11 cellular contexts compared by ENCODE assay signal in the genomic region with DNA sequence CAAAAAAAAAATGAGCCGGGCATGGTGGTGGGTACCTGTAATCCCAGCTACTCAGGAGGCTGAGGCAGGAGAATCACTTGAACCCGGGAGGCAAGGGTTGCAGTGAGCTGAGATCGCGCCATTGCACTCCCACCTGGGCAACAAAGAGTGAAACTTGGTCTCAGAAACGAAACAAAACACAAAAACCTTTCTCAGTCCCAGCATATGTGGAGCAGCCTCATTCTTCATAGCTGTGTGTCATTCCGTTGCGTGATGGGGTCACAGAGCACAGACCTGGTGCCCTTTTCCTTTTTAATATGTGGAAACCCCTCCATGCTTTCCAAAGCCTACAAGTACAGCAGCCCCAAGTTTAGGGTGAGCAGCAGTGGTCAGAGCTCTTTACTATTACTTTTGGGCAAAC. TPM values are rescaled to one million over a fixed set of nuclear protein-coding genes. Genes with fewer than 3 reads are reported as not detected.
DNase-seq lines count a peak whose midpoint lies in the region; ATAC-seq, FAIRE-seq and TF ChIP-seq lines count a peak whose summit lies in the region.
"Had no signal": no experiment of that assay in that cellular context is flagged by ENCODE, and none has a peak within 500 bp of the region (broad histone marks: within the 10 kb centered on the region; RNA-seq: fewer than 3 reads in every experiment).

No MANE protein-coding gene starts in this region.

- H4K5ac ChIP-seq in H9 (ENCODE audit: insufficient read length, low read depth, low read length): no peak overlapping the region

- peaks cover 16 to 22% of the 10 kb centered on the region in 2 experiments; a peak in 3 of 4 replicates for H3K36me3 ChIP-seq in GM12878 (ENCODE audit: control insufficient read depth in 2 of 2, insufficient read depth in 2 of 2, low read length in 1 of 2)
- peaks cover 0 to 77% (median 27%) of the 10 kb centered on the region in 6 donors for H3K36me3 ChIP-seq in spleen

- no peaks in the 10 kb centered on the region for H3K23me2 ChIP-seq in H9 (ENCODE audit: insufficient read length, low read depth, low read length, poor library complexity, severe bottlenecking)

- POLR2A ChIA-PET in GM12878 (lab: Charles Lee): interaction anchor here (1.0 to 1.5 kb wide), 4 partner anchors 11 to 19 kb away, joined by 3 to 4 read pairs (median 4); a partner anchor contains a TSS
- POLR2A ChIA-PET in WTC11 (lab: Charles Lee): no interaction called here

- H2BK120ac ChIP-seq in H9 (ENCODE audit: low read depth, low read length, poor library complexity, severe bottlenecking): no peak overlapping the region

- H4K20me1 ChIP-seq in H9 (ENCODE audit: control insufficient read depth, insufficient read depth, insufficient read length) (no peaks in the 10 kb centered on the region), GM12878 (ENCODE audit: control insufficient read depth, insufficient read depth) (no peaks in the 10 kb centered on the region)

- BruUV-seq in GM12878 (replicated peaks; lab: Mats Ljungman, UMichigan): no TSS peak

- no peak overlapping the region for H2BK5ac ChIP-seq in H9 (ENCODE audit: insufficient read length, low read length)

- no peak for TF ChIP-seq EP300 in GM12878 (IDR thresholded peaks at IDR 0.05; ENCODE audit: borderline replicate concordance in 1 of 2, control insufficient read depth in 1 of 2, low read depth in 2 of 2, low read length in 2 of 2)

- peak overlapping the region; percentile 47; the same call in 1 of the 2 replicates for H3K4me3 ChIP-seq in GM12878
- peak overlapping the region in 5 of 8 donors; percentile 6 to 55 (median 21) for H3K4me3 ChIP-seq in spleen

- no peak overlapping the region for H2BK20ac ChIP-seq in H9 (ENCODE audit: low read depth, low read length, poor library complexity, severe bottlenecking)

- H3K4me3 Mint-ChIP-seq in H9: no peak overlapping the region
- H3K4me3 Mint-ChIP-seq in immature natural killer cell: peak overlapping the region in 2 of 5 donors; percentile 70 to 80
- H3K4me3 Mint-ChIP-seq in WTC11: no peak overlapping the region
- H3K4me3 Mint-ChIP-seq: nephron progenitor cell had no signal

- RAD21 ChIA-PET in GM12878 (lab: Charles Lee; ENCODE audit: unreplicated experiment): interaction anchor here (1.0 to 2.0 kb wide), 3 partner anchors 12 to 59 kb away, joined by 3 to 6 read pairs (median 4); a partner anchor contains a TSS

- H3K79me2 ChIP-seq in H9 (ENCODE audit: insufficient read depth, low read length) (no peaks in the 10 kb centered on the region), GM12878 (ENCODE audit: control insufficient read depth, insufficient read depth, low read length) (peaks cover 1% of the 10 kb centered on the region)

- SMC1A ChIA-PET in GM12878 (lab: Charles Lee; ENCODE audit: uncharacterized antibody, unreplicated experiment): interaction anchor here (1.1 to 6.8 kb wide), 4 partner anchors 9 to 21 kb away, joined by 4 to 69 read pairs (median 5); a partner anchor contains a TSS

- FAIRE-seq in GM12878 (lab: Jason Lieb, UNC): peak; percentile 47

- H3K4me1 ChIP-seq in H9 (ENCODE audit: insufficient read depth, low read length) (no peaks in the 10 kb centered on the region), GM12878 (ENCODE audit: control insufficient read depth, insufficient read depth, low read length) (peaks cover 53% of the 10 kb centered on the region), spleen (peaks cover 0 to 31% (median 15%) of the 10 kb centered on the region in 6 donors)

- no peak overlapping the region for H4K91ac ChIP-seq in H9 (ENCODE audit: insufficient read length, low read depth, low read length)

- no CpG with 5 or more reads among the region's 7 CpGs for WGBS in H9 (ENCODE audit: extremely low coverage, insufficient read length, low lambda C conversion rate)
- WGBS in GM12878 (ENCODE audit: insufficient coverage, insufficient replicate concordance, low lambda C conversion rate, missing lambda C conversion rate): 48% methylated on average over 7 of the region's 7 CpGs
- WGBS in spleen, 5 donors: 47 to 71% (median 64%) methylated on average over 7 of the region's 7 CpGs

- no peaks in the 10 kb centered on the region for H3K27me3 Mint-ChIP-seq in H9 (ENCODE audit: low read depth)
- no peaks in the 10 kb centered on the region for H3K27me3 Mint-ChIP-seq in immature natural killer cell (ENCODE audit: low read depth in 3 of 3)
- no peaks in the 10 kb centered on the region for H3K27me3 Mint-ChIP-seq in WTC11 (ENCODE audit: low read depth)

- no peak for TF ChIP-seq CTCF in H9 (conservative IDR thresholded peaks at IDR 0.05)
- TF ChIP-seq CTCF in GM12878 (IDR thresholded peaks at IDR 0.05 in 2 of 3, conservative IDR thresholded peaks at IDR 0.05 in 1 of 3; ENCODE audit: control insufficient read depth in 2 of 3, extremely low read depth in 1 of 3, insufficient read depth in 1 of 3, low read depth in 3 of 3, low read length in 3 of 3): no peak
- no peak for TF ChIP-seq CTCF in spleen (IDR thresholded peaks at IDR 0.05 in 8 of 11, conservative IDR thresholded peaks at IDR 0.05 in 3 of 11)
- no peak for TF ChIP-seq CTCF in WTC11 (IDR thresholded peaks at IDR 0.05)

- TF ChIP-seq RAD21 in GM12878 (IDR thresholded peaks at IDR 0.05; ENCODE audit: insufficient read depth, low read depth, low read length): no peak

- ATAC-seq in GM12878: peak; percentile 62
- ATAC-seq in HG03135 (IDR thresholded peaks at IDR 0.05; ENCODE audit: unreplicated experiment): no peak
- no peak for ATAC-seq in WTC11
- ATAC-seq in HG03439 (IDR thresholded peaks at IDR 0.05; ENCODE audit: unreplicated experiment): no peak

- no peak overlapping the region for H3K23ac ChIP-seq in H9 (ENCODE audit: insufficient read length, low read depth, low read length)

- no peak overlapping the region for H3K14ac ChIP-seq in H9 (ENCODE audit: insufficient read depth, low read length)

- H3K36me3 Mint-ChIP-seq in H9 (ENCODE audit: insufficient read depth in 1 of 3, low read depth in 3 of 3) (peaks cover 35 to 64% (median 48%) of the 10 kb centered on the region in 3 experiments), immature natural killer cell (peaks cover 4 to 27% (median 6%) of the 10 kb centered on the region in 3 donors), WTC11 (peaks cover 45% of the 10 kb centered on the region)

- DNase-seq in H9 (no peak), GM12878 (ENCODE audit: low read depth, low spot score) (no peak), immature natural killer cell (no peak), spleen (no peak), WTC11 (ENCODE audit: low spot score) (no peak)
- no peak for DNase-seq in effector CD8-positive, alpha-beta T cell (lab: John Stamatoyannopoulos, UW)
- DNase-seq: activated CD8-positive, alpha-beta memory T cell treated with anti-CD3 and anti-CD28 coated beads, Interleukin-2, amount 50 U/mL, for 48 hours; nephron progenitor cell had no signal

- 0 out of 2 replicates have a peak overlapping the region, but pooled peaks have one; percentile 48 for H2BK15ac ChIP-seq in H9 (ENCODE audit: low read depth, low read length)

- no peak overlapping the region for H3K27ac ChIP-seq in H9 (ENCODE audit: insufficient read length, low read depth, low read length)
- H3K27ac ChIP-seq in GM12878 (ENCODE audit: control insufficient read depth, insufficient read depth): peak overlapping the region; percentile 90
- H3K27ac ChIP-seq in spleen: peak overlapping the region; percentile 81 to 92 (median 85)

- H3K27ac Mint-ChIP-seq in H9 (no peak overlapping the region; a peak in 1 of 7 replicates), immature natural killer cell (peak overlapping the region in 5 of 6 donors; percentile 34 to 84 (median 79)), WTC11 (no peak overlapping the region)

- no peak overlapping the region for H3K4ac ChIP-seq in H9 (ENCODE audit: low read depth, low read length)

- H3K9me3 Mint-ChIP-seq in H9 (no peaks in the 10 kb centered on the region; a peak in 1 of 5 replicates), immature natural killer cell (no peaks in the 10 kb centered on the region), WTC11 (no peaks in the 10 kb centered on the region)
- H3K9me3 Mint-ChIP-seq: nephron progenitor cell had no signal

- no peak overlapping the region for H3K56ac ChIP-seq in H9 (ENCODE audit: insufficient read length, low read depth, low read length)

- H3K79me1 ChIP-seq in H9 (ENCODE audit: insufficient read depth, low read depth, low read length, poor library complexity, severe bottlenecking): no peaks in the 10 kb centered on the region

- H4K8ac ChIP-seq in H9 (replicated peaks; ENCODE audit: insufficient read length, low read depth, low read length): no peak overlapping the region

- H2BK12ac ChIP-seq in H9 (ENCODE audit: insufficient read length, low read depth, low read length): no peak overlapping the region

- H3K27me3 ChIP-seq in H9 (ENCODE audit: insufficient read depth, low read length): no peaks in the 10 kb centered on the region
- H3K27me3 ChIP-seq in GM12878 (replicated peaks in 1 of 2; ENCODE audit: control insufficient read depth in 2 of 2, insufficient read depth in 2 of 2, low read length in 1 of 2): no peaks in the 10 kb centered on the region
- H3K27me3 ChIP-seq in spleen (replicated peaks in 1 of 7): no peaks in the 10 kb centered on the region

- no peak overlapping the region for H3T11ph ChIP-seq in H9 (ENCODE audit: low read length)

- in situ Hi-C loops in GM12878 (cut with MboI): no loop called here

- TF ChIP-seq POLR2A in GM12878 (IDR thresholded peaks at IDR 0.05; ENCODE audit: low read depth, low read length): no peak
- TF ChIP-seq POLR2A in spleen (IDR thresholded peaks at IDR 0.05): no peak

- H3K9me3 ChIP-seq in H9 (ENCODE audit: control insufficient read depth, low read depth, low read length) (no peaks in the 10 kb centered on the region), GM12878 (replicated peaks; ENCODE audit: control insufficient read depth, insufficient read depth, low read length) (no peaks in the 10 kb centered on the region; the same call in 2 of the 3 replicates), spleen (no peaks in the 10 kb centered on the region)

- no peak overlapping the region for H3K9ac ChIP-seq in H9 (ENCODE audit: extremely low read depth, insufficient read length, low read length)
- H3K9ac ChIP-seq in GM12878 (ENCODE audit: control insufficient read depth, insufficient read depth, low read length): peak overlapping the region; percentile 64

- no peak overlapping the region for H2AK5ac ChIP-seq in H9 (ENCODE audit: insufficient read length, low read length)

- CTCF ChIA-PET in GM12878 (lab: Yijun Ruan, JAX) (interaction anchor here (1.3 to 4.6 kb wide), 3 partner anchors 13 to 23 kb away, joined by 3 to 22 read pairs (median 6); a partner anchor contains a TSS), WTC11 (lab: Charles Lee) (interaction anchor here (0.5 to 2.1 kb wide), 3 partner anchors 14 to 343 kb away, joined by 3 to 5 read pairs (median 3); a partner anchor contains a TSS)

- H3K4me2 ChIP-seq in H9 (ENCODE audit: insufficient read depth, insufficient read length, low read length) (no peak overlapping the region), GM12878 (ENCODE audit: control insufficient read depth, insufficient read depth) (peak overlapping the region; percentile 72)

- intact Hi-C loops in GM12878 (cut with micrococcal nuclease; ENCODE audit: unreplicated experiment): no loop called here
- intact Hi-C loops in spleen (cut with DNase I; ENCODE audit: low total_unique reads): no loop called here

- H3K4me1 Mint-ChIP-seq in H9 (peaks cover 3% of the 10 kb centered on the region in 2 experiments; a peak in 3 of 4 replicates), immature natural killer cell (peaks cover 3 to 9% of the 10 kb centered on the region in 2 donors), WTC11 (no peaks in the 10 kb centered on the region)

- H2AFZ ChIP-seq in H9 (ENCODE audit: low read length) (no peak overlapping the region), GM12878 (ENCODE audit: control insufficient read depth, low read depth, low read length) (no peak overlapping the region)

- H3K18ac ChIP-seq in H9 (ENCODE audit: insufficient read length, low read depth, low read length): no peak overlapping the region

RNA-seq across cellular contexts. Expression of a gene that starts 13.7 kb away (rescaled TPM):
- total RNA-seq in H9 (2021) (35.4 and 37.0 TPM in 2 replicates), GM12878 (2014; rRNA removed) (24.1 and 25.8 TPM in 2 replicates), GM12878 (2014; rRNA removed; fragmentation: Illumina TruSeq; extraction: Trizol) (16.6 and 19.7 TPM in 2 replicates), GM12878 (2021) (50.0 and 50.8 TPM in 2 replicates), spleen (10 to 100 TPM; 29.2 to 41.0 (median 37.4) TPM), WTC11 (2021) (43.0 to 52.3 TPM (median 44.8 TPM) in 3 replicates)
- total RNA-seq in GM12878 (2013; cell fraction: nucleolus; rRNA removed): 32.1 and 35.1 TPM in 2 replicates
- polyA plus RNA-seq in GM12878 (2011; ENCODE audit: low read depth): 10.9 TPM
- polyA plus RNA-seq in GM12878 (2011; rRNA removed) (21.5 and 29.1 TPM in 2 replicates), GM12878 (2014; fragmentation: Illumina TruSeq; extraction: Trizol) (15.3 and 25.2 TPM in 2 replicates), GM12878 (2014; fragmentation: Nextera tagmentation; extraction: Ambion mirVana) (1 to 10 TPM in 1 of 2 experiments, under 1 TPM in 1; 0.79 to 1.1 TPM), GM12878 (2014; rRNA removed) (35.5 and 39.9 TPM in 2 replicates), GM12878 (2016; fragmentation: Nextera tagmentation; extraction: Ambion mirVana) (1 to 10 TPM; 6.2 to 6.9 TPM), immature natural killer cell (1 to 10 TPM in 2 of 3 donors, under 1 TPM in 1; 0.27 to 6.4 (median 5.1) TPM), spleen (10 to 100 TPM in 1 of 3 donors, 1 to 10 TPM in 2; 5.1 to 22.7 (median 7.1) TPM)
- 45.9 and 46.4 TPM in 2 replicates for polyA plus RNA-seq in GM12878 (2011; cell fraction: cytosol; rRNA removed)
- polyA plus RNA-seq in GM12878 (2011; cell fraction: nucleus; rRNA removed): 21.1 and 25.5 TPM in 2 replicates
- 20.4 and 25.0 TPM in 2 replicates for polyA plus RNA-seq in GM12878 (2012)
- 35.8 and 47.0 TPM in 2 replicates for polyA minus RNA-seq in GM12878 (2011; rRNA and poly(A)+ RNA removed)
- polyA minus RNA-seq in GM12878 (2011; cell fraction: cytosol; rRNA and poly(A)+ RNA removed): 16.1 and 18.3 TPM in 2 replicates
- polyA minus RNA-seq in GM12878 (2011; cell fraction: nucleus; rRNA and poly(A)+ RNA removed): 8.1 and 13.5 TPM in 2 replicates

RNA-seq across cellular contexts. Expression of a gene that starts 19.1 kb away (rescaled TPM):
- 1.6 and 2.0 TPM in 2 replicates for total RNA-seq in H9 (2021)
- 7.2 and 8.4 TPM in 2 replicates for total RNA-seq in GM12878 (2013; cell fraction: nucleolus; rRNA removed)
- total RNA-seq in GM12878 (2014; rRNA removed): 20.9 and 24.1 TPM in 2 replicates
- total RNA-seq in GM12878 (2014; rRNA removed; fragmentation: Illumina TruSeq; extraction: Trizol): 11.9 and 14.7 TPM in 2 replicates
- 21.0 and 21.1 TPM in 2 replicates for total RNA-seq in GM12878 (2021)
- polyA plus RNA-seq in GM12878 (2011; ENCODE audit: low read depth): 7.9 TPM
- 4.1 and 7.0 TPM in 2 replicates for polyA plus RNA-seq in GM12878 (2011; rRNA removed)
- 11.6 and 12.3 TPM in 2 replicates for polyA plus RNA-seq in GM12878 (2011; cell fraction: cytosol; rRNA removed)
- 6.2 and 6.5 TPM in 2 replicates for polyA plus RNA-seq in GM12878 (2011; cell fraction: nucleus; rRNA removed)
- 8.5 and 13.0 TPM in 2 replicates for polyA plus RNA-seq in GM12878 (2012)
- polyA plus RNA-seq in GM12878 (2014; fragmentation: Illumina TruSeq; extraction: Trizol): 13.1 and 23.7 TPM in 2 replicates
- polyA plus RNA-seq in GM12878 (2014; fragmentation: Nextera tagmentation; extraction: Ambion mirVana): 1 to 10 TPM; 2.2 to 5.5 TPM
- 25.5 and 26.0 TPM in 2 replicates for polyA plus RNA-seq in GM12878 (2014; rRNA removed)
- 10 to 100 TPM; 27.3 to 30.3 TPM for polyA plus RNA-seq in GM12878 (2016; fragmentation: Nextera tagmentation; extraction: Ambion mirVana)
- 4.2 and 7.4 TPM in 2 replicates for polyA minus RNA-seq in GM12878 (2011; rRNA and poly(A)+ RNA removed)
- 1.4 and 1.6 TPM in 2 replicates for polyA minus RNA-seq in GM12878 (2011; cell fraction: cytosol; rRNA and poly(A)+ RNA removed)
- 0.48 and 1.4 TPM in 2 replicates for polyA minus RNA-seq in GM12878 (2011; cell fraction: nucleus; rRNA and poly(A)+ RNA removed)
- polyA plus RNA-seq in immature natural killer cell: 1 to 10 TPM in 2 of 3 donors, not detected in 1; 2.2 to 2.9 TPM
- total RNA-seq in spleen: 1 to 10 TPM; 2.6 to 5.7 (median 4.7) TPM
- 1 to 10 TPM; 2.2 to 3.9 (median 3.7) TPM for polyA plus RNA-seq in spleen
- total RNA-seq in WTC11 (2021): 0.50 to 1.3 TPM (median 0.72 TPM) in 3 replicates
- total RNA-seq: G401 had no signal

RNA-seq across cellular contexts. Expression of a gene that starts 58.5 kb away (rescaled TPM):
- total RNA-seq in H9 (2021) (2.8 TPM in 2 replicates), GM12878 (2014; rRNA removed) (58.5 and 66.4 TPM in 2 replicates), GM12878 (2014; rRNA removed; fragmentation: Illumina TruSeq; extraction: Trizol) (39.8 and 43.0 TPM in 2 replicates), GM12878 (2021) (37.5 and 42.7 TPM in 2 replicates), spleen (10 to 100 TPM in 1 of 7 donors, 1 to 10 TPM in 6; 3.9 to 12.0 (median 8.0) TPM), WTC11 (2021) (3.9 to 4.4 TPM (median 4.3 TPM) in 3 replicates)
- total RNA-seq in GM12878 (2013; cell fraction: nucleolus; rRNA removed): 9.9 and 10.7 TPM in 2 replicates
- 29.6 TPM for polyA plus RNA-seq in GM12878 (2011; ENCODE audit: low read depth)
- polyA plus RNA-seq in GM12878 (2011; rRNA removed) (83.5 and 84.7 TPM in 2 replicates), GM12878 (2014; fragmentation: Illumina TruSeq; extraction: Trizol) (42.3 and 44.7 TPM in 2 replicates), GM12878 (2014; fragmentation: Nextera tagmentation; extraction: Ambion mirVana) (10 to 100 TPM; 53.0 to 65.7 TPM), GM12878 (2014; rRNA removed) (53.0 and 65.8 TPM in 2 replicates), GM12878 (2016; fragmentation: Nextera tagmentation; extraction: Ambion mirVana) (10 to 100 TPM; 60.6 to 66.8 TPM), immature natural killer cell (10 to 100 TPM; 13.1 to 25.5 (median 16.9) TPM), spleen (1 to 10 TPM; 3.3 to 7.8 (median 3.8) TPM)
- 76.9 and 77.8 TPM in 2 replicates for polyA plus RNA-seq in GM12878 (2011; cell fraction: cytosol; rRNA removed)
- polyA plus RNA-seq in GM12878 (2011; cell fraction: nucleus; rRNA removed): 54.3 and 59.3 TPM in 2 replicates
- 29.4 and 36.3 TPM in 2 replicates for polyA plus RNA-seq in GM12878 (2012)
- 55.4 and 67.0 TPM in 2 replicates for polyA minus RNA-seq in GM12878 (2011; rRNA and poly(A)+ RNA removed)
- polyA minus RNA-seq in GM12878 (2011; cell fraction: cytosol; rRNA and poly(A)+ RNA removed): 17.2 and 18.8 TPM in 2 replicates
- 8.5 and 12.8 TPM in 2 replicates for polyA minus RNA-seq in GM12878 (2011; cell fraction: nucleus; rRNA and poly(A)+ RNA removed)

Comparison
In these comparisons a context has a peak if more than half of its experiments do, and no peak if none do; other contexts are left out.
1. H3K27ac Mint-ChIP-seq: peak in immature natural killer cell (5 of 6); none in H9 (0 of 3) and WTC11 (single experiment).